1 cellular context compared by ENCODE assay signal in genomic region chr14:92690171-92691011, GRCh38.
A peak's percentile ranks its signal among the peaks of the same experiment; 100 is the strongest.
TF ChIP-seq lines count a peak whose summit lies in the region.

No MANE protein-coding gene starts in this region.

TF ChIP-seq in HepG2, 621 proteins besides CTCF, POLR2A, EP300 and RAD21 (continued from another document):
- TF ChIP-seq TEAD3 (CRISPR knock-in tag; optimal IDR thresholded peaks at IDR 0.05; ENCODE audit: borderline replicate concordance) (peak; percentile 50), ZNF777 (CRISPR knock-in tag; IDR thresholded peaks at IDR 0.05) (0 out of 2 replicates have a peak, but pooled peaks have one; percentile 37), ZNF3 (CRISPR knock-in tag; IDR thresholded peaks at IDR 0.05) (peak; percentile 68; the same call in 1 of the 2 replicates), ZNF816 (CRISPR knock-in tag; IDR thresholded peaks at IDR 0.05; ENCODE audit: borderline replicate concordance) (no peak), SAP130 (CRISPR knock-in tag; IDR thresholded peaks at IDR 0.05; ENCODE audit: low read depth) (0 out of 2 replicates have a peak, but pooled peaks have one; percentile 11), ZNF12 (CRISPR knock-in tag; IDR thresholded peaks at IDR 0.05) (0 out of 2 replicates have a peak, but pooled peaks have one; percentile 7), ZNF879 (CRISPR knock-in tag; IDR thresholded peaks at IDR 0.05) (no peak), AGO2 (optimal IDR thresholded peaks at IDR 0.05; ENCODE audit: low read depth, low read length) (peak; percentile 24), ARNT2 (CRISPR knock-in tag; IDR thresholded peaks at IDR 0.05; ENCODE audit: low read depth) (no peak)
